In the genomic region with DNA sequence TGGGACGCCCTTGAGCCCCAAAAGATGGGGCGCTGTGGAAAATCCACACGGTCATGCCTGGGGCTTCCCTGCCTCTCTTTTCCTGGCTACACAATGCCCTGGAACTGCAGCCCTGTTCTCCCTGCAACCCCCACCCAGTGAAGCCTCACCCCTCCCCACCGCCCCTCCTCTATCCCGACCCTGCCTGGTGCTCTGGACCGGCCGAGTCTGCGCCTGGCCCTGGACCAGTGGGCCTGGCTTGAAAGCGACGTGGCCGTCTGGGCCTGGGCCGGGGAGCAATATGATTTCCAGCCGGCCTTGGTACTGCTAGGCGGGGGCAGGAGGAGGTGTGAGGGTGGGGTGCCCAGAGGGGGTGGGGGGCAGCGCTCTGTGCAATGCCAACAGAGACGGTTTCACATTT, we compare ENCODE assay signal across 23 cellular contexts.
"Had no signal": no experiment of that assay in that cellular context is flagged by ENCODE, and none has a peak within 500 bp of the region (broad histone marks: within the 10 kb centered on the region; RNA-seq: fewer than 3 reads in every experiment).

No MANE protein-coding gene starts in this region.

- ATAC-seq: activated naive CD4-positive, alpha-beta T cell treated with anti-CD3 and anti-CD28 coated beads, Interleukin-2, amount 50 U/mL, for 72 hours; activated naive CD8-positive, alpha-beta T cell treated with anti-CD3 and anti-CD28 coated beads, Interleukin-2, amount 50 U/mL, for 24 hours; activated T-cell treated with anti-CD3 and anti-CD28 coated beads, Interleukin-2, amount 50 U/mL, for 4 hours; T-helper 17 cell; WTC11 had no signal

- DNase-seq: activated CD4-positive, alpha-beta T cell treated with anti-CD3 and anti-CD28 coated beads for 48 hours; activated CD4-positive, alpha-beta T cell treated with anti-CD3 and anti-CD28 coated beads, Interleukin-2, amount 50 U/mL, for 4 hours; activated CD4-positive, CD25-positive, alpha-beta regulatory T cell treated with anti-CD3 and anti-CD28 coated beads, Interleukin-2, amount 50 U/mL, for 72 hours; activated CD8-positive, alpha-beta memory T cell treated with anti-CD3 and anti-CD28 coated beads for 24 hours; activated effector memory CD4-positive, alpha-beta T cell treated with anti-CD3 and anti-CD28 coated beads, Interleukin-2, amount 50 U/mL, for 16 hours; activated naive CD4-positive, alpha-beta T cell treated with Interleukin-2 at 50 U/mL for 16 hours; activated naive CD8-positive, alpha-beta T cell treated with anti-CD3 and anti-CD28 coated beads, Interleukin-2, amount 50 U/mL, for 24 hours; activated T-cell treated with anti-CD3 and anti-CD28 coated beads, Interleukin-2, amount 50 U/mL, for 4 hours; amniotic stem cell; Karpas-422; MM.1S; NCI-H1105; NCI-H1436; NCI-H1694 treated with DMSO at 0.1 percent for 48 hours; NCI-H2029 treated with DMSO at 0.1 percent for 48 hours; NCI-H345; NCI-H510A; NCI-H69; NK-92 treated with Interleukin-12 subunit alpha and Interleukin-12 subunit beta, amount 100 ng/mL, for 24 hours; T-helper 17 cell; T-helper 9 cell had no signal
